ENCODE assay signal across 11 cellular contexts in the genomic region with DNA sequence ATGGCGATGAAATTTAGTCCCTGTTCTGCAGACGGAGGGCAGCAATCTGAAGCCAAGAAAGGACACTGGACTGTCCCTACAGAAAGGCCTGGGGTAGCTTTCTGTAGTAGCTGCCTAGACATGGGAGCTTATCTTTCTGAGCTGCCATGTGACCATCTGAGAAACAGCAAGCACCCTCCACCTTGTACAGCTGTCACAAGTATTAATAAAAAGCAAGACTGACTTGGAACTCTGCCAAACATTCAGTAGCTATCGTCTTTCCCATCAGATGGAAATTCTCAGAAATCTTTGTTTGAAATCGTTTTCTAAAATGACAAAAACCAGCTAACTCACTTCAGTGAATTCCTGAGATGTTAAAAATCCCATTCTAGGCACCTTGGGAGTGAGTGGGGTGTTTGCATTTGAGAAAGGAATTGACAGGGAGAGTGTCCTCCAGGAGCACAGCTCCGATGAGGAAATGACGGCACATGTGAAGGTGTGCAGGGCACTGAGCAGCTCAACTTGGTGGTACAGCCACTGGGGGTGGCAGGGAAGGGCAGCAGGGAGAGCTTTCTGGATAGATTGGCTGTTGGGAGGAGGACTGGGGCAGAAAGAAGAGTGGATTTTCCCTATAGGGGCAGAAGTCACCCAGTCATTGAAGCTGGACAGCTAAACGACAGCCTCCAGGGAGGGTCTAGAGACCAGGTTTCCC. TPM values are rescaled to one million over a fixed set of nuclear protein-coding genes. Genes with fewer than 3 reads are reported as not detected.
DNase-seq lines count a peak whose midpoint lies in the region; TF ChIP-seq lines count a peak whose summit lies in the region.
"Had no signal": no experiment of that assay in that cellular context is flagged by ENCODE, and none has a peak within 500 bp of the region (broad histone marks: within the 10 kb centered on the region; RNA-seq: fewer than 3 reads in every experiment).

No MANE protein-coding gene starts in this region.

- TF ChIP-seq CTCF in Calu3 (IDR thresholded peaks at IDR 0.05; ENCODE audit: unreplicated experiment) (no peak), fibroblast of pulmonary artery (IDR thresholded peaks at IDR 0.05; ENCODE audit: low read length, missing control alignments) (no peak), parathyroid adenoma (IDR thresholded peaks at IDR 0.05) (no peak)

- no peaks in the 10 kb centered on the region for H3K36me3 Mint-ChIP-seq in Calu3 (ENCODE audit: insufficient read depth, unreplicated experiment)
- peaks cover 13% of the 10 kb centered on the region for H3K36me3 Mint-ChIP-seq in activated T-helper 2 cell treated with anti-CD3 and anti-CD28 coated beads, Interferon-gamma antibody, Interleukin-2, Interleukin-4, amounts not matched to agents 10 μg/mL and 5 μg/mL and 100 μg/mL, durations not matched to agents 14 hours and 24 hours and 36 hours (ENCODE audit: low read depth)

- H3K27ac Mint-ChIP-seq in Calu3 (ENCODE audit: unreplicated experiment): peak overlapping the region; percentile 69
- no peak overlapping the region for H3K27ac Mint-ChIP-seq in activated T-helper 2 cell treated with anti-CD3 and anti-CD28 coated beads, Interferon-gamma antibody, Interleukin-2, Interleukin-4, amounts not matched to agents 10 μg/mL and 5 μg/mL and 100 μg/mL, durations not matched to agents 14 hours and 24 hours and 36 hours
- H3K27ac Mint-ChIP-seq: T-helper 2 cell treated with Interferon-gamma antibody and Interleukin-4, amounts not matched to agents 5 μg/mL and 100 μg/mL, for 36 hours had no signal

- H3K4me2 ChIP-seq in parathyroid adenoma (ENCODE audit: low read length): peak overlapping the region; percentile 20

- H3K27ac ChIP-seq in parathyroid adenoma: peak overlapping the region; percentile 31
- H3K27ac ChIP-seq: HL-60 had no signal

- no peak overlapping the region for H3K4me3 Mint-ChIP-seq in Calu3 (ENCODE audit: low read depth, unreplicated experiment)
- no peak overlapping the region for H3K4me3 Mint-ChIP-seq in activated T-helper 2 cell treated with anti-CD3 and anti-CD28 coated beads, Interferon-gamma antibody, Interleukin-2, Interleukin-4, amounts not matched to agents 10 μg/mL and 5 μg/mL and 100 μg/mL, durations not matched to agents 14 hours and 24 hours and 36 hours (ENCODE audit: low read depth)
- H3K4me3 Mint-ChIP-seq: T-helper 2 cell treated with Interferon-gamma antibody and Interleukin-4, amounts not matched to agents 5 μg/mL and 100 μg/mL, for 36 hours had no signal

- peaks cover 12% of the 10 kb centered on the region for H3K4me1 Mint-ChIP-seq in Calu3 (ENCODE audit: low read depth, unreplicated experiment)
- H3K4me1 Mint-ChIP-seq in activated T-helper 2 cell treated with anti-CD3 and anti-CD28 coated beads, Interferon-gamma antibody, Interleukin-2, Interleukin-4, amounts not matched to agents 10 μg/mL and 5 μg/mL and 100 μg/mL, durations not matched to agents 14 hours and 24 hours and 36 hours (ENCODE audit: low read depth): peaks cover 28% of the 10 kb centered on the region

- no peaks in the 10 kb centered on the region for H3K27me3 Mint-ChIP-seq in Calu3 (ENCODE audit: unreplicated experiment)
- H3K27me3 Mint-ChIP-seq in activated T-helper 2 cell treated with anti-CD3 and anti-CD28 coated beads, Interferon-gamma antibody, Interleukin-2, Interleukin-4, amounts not matched to agents 10 μg/mL and 5 μg/mL and 100 μg/mL, durations not matched to agents 14 hours and 24 hours and 36 hours (ENCODE audit: low read depth): no peaks in the 10 kb centered on the region

- H3K4me3 ChIP-seq in fibroblast of pulmonary artery (replicated peaks; ENCODE audit: low read depth, low read length) (no peak overlapping the region), parathyroid adenoma (ENCODE audit: low read depth, low read length) (no peak overlapping the region)

- intact Hi-C loops in Calu3 (cut with micrococcal nuclease; ENCODE audit: unreplicated experiment): no loop called here
- intact Hi-C loops in activated T-helper 2 cell treated with anti-CD3 and anti-CD28 coated beads, Interferon-gamma antibody, Interleukin-2, Interleukin-4, amounts not matched to agents 10 μg/mL and 5 μg/mL and 100 μg/mL, durations not matched to agents 14 hours and 24 hours and 36 hours (cut with micrococcal nuclease): no loop called here

- H3K36me3 ChIP-seq in parathyroid adenoma (ENCODE audit: control insufficient read depth, insufficient read depth, low read length): no peaks in the 10 kb centered on the region

- no peak overlapping the region for H3K9ac ChIP-seq in parathyroid adenoma

- peaks cover 49% of the 10 kb centered on the region for H3K4me1 ChIP-seq in parathyroid adenoma

- H3K9me3 ChIP-seq in parathyroid adenoma (ENCODE audit: control insufficient read depth, low read length): no peaks in the 10 kb centered on the region

- no peaks in the 10 kb centered on the region for H3K27me3 ChIP-seq in parathyroid adenoma (ENCODE audit: control insufficient read depth, insufficient read depth, low read length)

- BruUV-seq in Calu3 (replicated peaks; lab: Mats Ljungman, UMichigan): no TSS peak

- peaks cover 38% of the 10 kb centered on the region for H3K79me2 ChIP-seq in parathyroid adenoma

- no peaks in the 10 kb centered on the region for H3K9me3 Mint-ChIP-seq in Calu3 (ENCODE audit: low read depth, unreplicated experiment)
- H3K9me3 Mint-ChIP-seq in activated T-helper 2 cell treated with anti-CD3 and anti-CD28 coated beads, Interferon-gamma antibody, Interleukin-2, Interleukin-4, amounts not matched to agents 10 μg/mL and 5 μg/mL and 100 μg/mL, durations not matched to agents 14 hours and 24 hours and 36 hours: no peaks in the 10 kb centered on the region
- H3K9me3 Mint-ChIP-seq: T-helper 2 cell treated with Interferon-gamma antibody and Interleukin-4, amounts not matched to agents 5 μg/mL and 100 μg/mL, for 36 hours had no signal

- DNase-seq in Calu3: no peak
- DNase-seq in NCI-H526 treated with DMSO at 0.1 percent for 48 hours (lab: John Stamatoyannopoulos, UW): peak; percentile 74
- DNase-seq in fibroblast of pulmonary artery (ENCODE audit: low read depth): peak; percentile 37
- DNase-seq in activated CD8-positive, alpha-beta memory T cell treated with anti-CD3 and anti-CD28 coated beads for 24 hours: no peak
- DNase-seq in T-helper 1 cell: no peak
- DNase-seq in activated T-helper 2 cell treated with anti-CD3 and anti-CD28 coated beads, Interferon-gamma antibody, Interleukin-2, Interleukin-4, amounts not matched to agents 10 μg/mL and 5 μg/mL and 100 μg/mL, durations not matched to agents 14 hours and 24 hours and 36 hours (ENCODE audit: low spot score): no peak
- DNase-seq in amygdala (lab: John Stamatoyannopoulos, UW): no peak
- DNase-seq: NCI-H446 had no signal

- H2AFZ ChIP-seq in parathyroid adenoma: no peak overlapping the region

- CTCF ChIA-PET in Calu3 (lab: Charles Lee): interaction anchor here (1.4 kb wide), 1 partner anchor 14 kb away, joined by 4 read pairs; no protein-coding TSS in a partner anchor

RNA-seq across cellular contexts. Expression of gene ACSS1, which starts 24.5 kb away (rescaled TPM):
- total RNA-seq in Calu3 (2022): 3.6 TPM in 2 replicates
- 15.1 and 15.5 TPM in 2 replicates for total RNA-seq in activated T-helper 2 cell treated with anti-CD3 and anti-CD28 coated beads, Interferon-gamma antibody, Interleukin-2, Interleukin-4, amounts not matched to agents 10 μg/mL and 5 μg/mL and 100 μg/mL, durations not matched to agents 14 hours and 24 hours and 36 hours

RNA-seq across cellular contexts. Expression of gene APMAP, which starts 40.8 kb away (rescaled TPM):
- total RNA-seq in Calu3 (2022): 29.9 and 30.7 TPM in 2 replicates
- 48.5 and 48.8 TPM in 2 replicates for total RNA-seq in activated T-helper 2 cell treated with anti-CD3 and anti-CD28 coated beads, Interferon-gamma antibody, Interleukin-2, Interleukin-4, amounts not matched to agents 10 μg/mL and 5 μg/mL and 100 μg/mL, durations not matched to agents 14 hours and 24 hours and 36 hours

RNA-seq across cellular contexts. Expression of gene VSX1, which starts 48.5 kb away (rescaled TPM):
- not detected in 2 replicates for total RNA-seq in Calu3 (2022)
- not detected in 2 replicates for total RNA-seq in activated T-helper 2 cell treated with anti-CD3 and anti-CD28 coated beads, Interferon-gamma antibody, Interleukin-2, Interleukin-4, amounts not matched to agents 10 μg/mL and 5 μg/mL and 100 μg/mL, durations not matched to agents 14 hours and 24 hours and 36 hours

Comparison
In these comparisons a context has a peak if more than half of its experiments do, and no peak if none do; other contexts are left out.
1. DNase-seq: peak in NCI-H526 treated with DMSO at 0.1 percent for 48 hours (single experiment) and fibroblast of pulmonary artery (single experiment); none in Calu3 (single experiment), activated CD8-positive, alpha-beta memory T cell treated with anti-CD3 and anti-CD28 coated beads for 24 hours (single experiment), T-helper 1 cell (0 of 5), activated T-helper 2 cell treated with anti-CD3 and anti-CD28 coated beads, Interferon-gamma antibody, Interleukin-2, Interleukin-4, amounts not matched to agents 10 μg/mL and 5 μg/mL and 100 μg/mL, durations not matched to agents 14 hours and 24 hours and 36 hours (single experiment) and amygdala (0 of 56).